Comparison of ENCODE assay signal across 8 cellular contexts in the genomic region with DNA sequence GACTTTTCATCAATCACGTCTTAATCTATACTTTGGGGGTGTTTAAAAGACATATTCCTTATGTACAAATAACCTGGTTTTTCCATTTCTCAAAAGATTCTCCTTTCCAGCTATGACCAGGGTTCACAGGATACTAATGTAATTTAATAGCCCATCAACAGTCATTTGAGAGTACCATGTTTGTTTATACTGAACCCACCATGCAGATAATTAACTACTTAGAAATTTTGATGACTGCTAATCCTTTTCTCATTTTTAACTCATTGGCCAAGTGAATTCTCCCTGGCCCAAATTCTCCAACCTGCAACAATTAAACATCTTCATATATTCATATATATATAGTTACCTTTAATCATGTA. TPM values are rescaled to one million over a fixed set of nuclear protein-coding genes. Genes with fewer than 3 reads are reported as not detected.
DNase-seq lines count a peak whose midpoint lies in the region; ATAC-seq and TF ChIP-seq lines count a peak whose summit lies in the region.

No MANE protein-coding gene starts in this region.

- H3K27me3 Mint-ChIP-seq in activated CD4-positive, alpha-beta T cell treated with anti-CD3 and anti-CD28 coated beads, Interleukin-2, amount 10 ng/mL, durations not matched to agents 7 days and 5 days = no peaks in the 10 kb centered on the region

- CTCF ChIA-PET in activated CD4-positive, alpha-beta T cell treated with anti-CD3 and anti-CD28 coated beads, Interleukin-2, amount 10 ng/mL, durations not matched to agents 7 days and 5 days (lab: Charles Lee) = interaction anchor here (0.5 to 9.3 kb wide), 2 partner anchors 24 to 318 kb away, joined by 3 to 120 read pairs; a partner anchor contains a TSS

- H3K4me1 ChIP-seq in iPS-20b (ENCODE audit: insufficient read depth, low read length) (peaks cover 15% of the 10 kb centered on the region), stomach (peaks cover 31 to 64% (median 44%) of the 10 kb centered on the region in 4 donors)

- no peak for ATAC-seq in HG03342 (IDR thresholded peaks at IDR 0.05; ENCODE audit: unreplicated experiment)

- peak overlapping the region; percentile 98 for H3K4me3 Mint-ChIP-seq in activated CD4-positive, alpha-beta T cell treated with anti-CD3 and anti-CD28 coated beads, Interleukin-2, amount 10 ng/mL, durations not matched to agents 7 days and 5 days

- intact Hi-C loops in stomach (cut with DNase I; ENCODE audit: low total_unique reads) = no loop called here

- no peaks in the 10 kb centered on the region for H3K27me3 ChIP-seq in WERI-Rb-1 (ENCODE audit: insufficient read depth, low read depth, severe bottlenecking)
- H3K27me3 ChIP-seq in iPS-20b (ENCODE audit: insufficient read depth, low read length) = no peaks in the 10 kb centered on the region
- no peaks in the 10 kb centered on the region for H3K27me3 ChIP-seq in stomach

- H3K36me3 ChIP-seq in WERI-Rb-1 (peaks cover 5% of the 10 kb centered on the region), iPS-20b (ENCODE audit: insufficient read depth, low read depth, low read length) (peaks cover 7% of the 10 kb centered on the region; the same call in 1 of the 2 replicates), stomach (peaks cover 0 to 5% (median 2%) of the 10 kb centered on the region in 4 donors)

- H3K4me3 ChIP-seq in WERI-Rb-1 (ENCODE audit: low read depth, low read length) (no peak overlapping the region), iPS-20b (ENCODE audit: low read length) (peak overlapping the region; percentile 77), stomach (no peak overlapping the region), foreskin fibroblast (ENCODE audit: low read depth in 1 of 2, low read length in 2 of 2) (no peak overlapping the region)

- no peak overlapping the region; the same call in 1 of the 2 replicates for H3K9ac ChIP-seq in iPS-20b (ENCODE audit: low read depth, low read length)

- no peak for TF ChIP-seq EP300 in stomach (IDR thresholded peaks at IDR 0.05)

- DNase-seq in activated CD4-positive, alpha-beta T cell treated with anti-CD3 and anti-CD28 coated beads, Interleukin-2, amount 10 ng/mL, durations not matched to agents 7 days and 5 days = no peak
- no peak for DNase-seq in activated CD4-positive, alpha-beta T cell treated with anti-CD3 and anti-CD28 coated beads, Interleukin-2, amount 50 U/mL, for 4 hours
- no peak for DNase-seq in WERI-Rb-1
- DNase-seq in stomach = no peak
- DNase-seq in foreskin fibroblast = no peak
- no peak for DNase-seq in GM20000 (ENCODE audit: low spot score)

- POLR2A ChIA-PET in activated CD4-positive, alpha-beta T cell treated with anti-CD3 and anti-CD28 coated beads, Interleukin-2, amount 10 ng/mL, durations not matched to agents 7 days and 5 days (lab: Charles Lee) = interaction anchor here (2.2 kb wide), 1 partner anchor 29 kb away, joined by 13 read pairs; a partner anchor contains a TSS

- peak overlapping the region; percentile 100 for H3K27ac Mint-ChIP-seq in activated CD4-positive, alpha-beta T cell treated with anti-CD3 and anti-CD28 coated beads, Interleukin-2, amount 10 ng/mL, durations not matched to agents 7 days and 5 days

- peaks cover 7% of the 10 kb centered on the region for H3K36me3 Mint-ChIP-seq in activated CD4-positive, alpha-beta T cell treated with anti-CD3 and anti-CD28 coated beads, Interleukin-2, amount 10 ng/mL, durations not matched to agents 7 days and 5 days (ENCODE audit: low read depth)

- H3K4me1 Mint-ChIP-seq in activated CD4-positive, alpha-beta T cell treated with anti-CD3 and anti-CD28 coated beads, Interleukin-2, amount 10 ng/mL, durations not matched to agents 7 days and 5 days = peaks cover 66% of the 10 kb centered on the region

- peak overlapping the region; percentile 94 for H3K27ac ChIP-seq in WERI-Rb-1
- H3K27ac ChIP-seq in iPS-20b (ENCODE audit: low read length) = no peak overlapping the region
- H3K27ac ChIP-seq in stomach = peak overlapping the region in 4 of 5 donors; percentile 95 to 99 (median 98)

- no peak for TF ChIP-seq POLR2A in stomach (IDR thresholded peaks at IDR 0.05)

- no peaks in the 10 kb centered on the region for H3K9me3 Mint-ChIP-seq in activated CD4-positive, alpha-beta T cell treated with anti-CD3 and anti-CD28 coated beads, Interleukin-2, amount 10 ng/mL, durations not matched to agents 7 days and 5 days

- TF ChIP-seq CTCF in WERI-Rb-1 (IDR thresholded peaks at IDR 0.05; ENCODE audit: low read depth, low read length) (no peak), stomach (IDR thresholded peaks at IDR 0.05) (no peak), foreskin fibroblast (IDR thresholded peaks at IDR 0.05; ENCODE audit: low read depth, low read length) (no peak), GM20000 (IDR thresholded peaks at IDR 0.05; ENCODE audit: extremely low read depth, missing control alignments) (no peak)

- WGBS in stomach, 5 donors = 9 to 32% (median 22%) methylated on average over 1 of the region's 1 CpG

- H3K9me3 ChIP-seq in WERI-Rb-1 (ENCODE audit: severe bottlenecking) (no peaks in the 10 kb centered on the region), iPS-20b (ENCODE audit: insufficient read depth, low read depth, low read length) (no peaks in the 10 kb centered on the region), stomach (no peaks in the 10 kb centered on the region)

RNA-seq across cellular contexts. Expression of a gene that starts 28.8 kb away (rescaled TPM):
- 10 to 100 TPM; 97.4 to 98.5 TPM for total RNA-seq in activated CD4-positive, alpha-beta T cell treated with anti-CD3 and anti-CD28 coated beads, Interleukin-2, amount 10 ng/mL, durations not matched to agents 7 days and 5 days
- total RNA-seq in stomach = 100 to 1,000 TPM in 2 of 5 donors, 10 to 100 TPM in 3; 64.8 to 330 (median 93.9) TPM
- polyA plus RNA-seq in stomach = 10 to 100 TPM in 2 of 3 donors, 1 to 10 TPM in 1; 9.4 to 12.5 (median 11.9) TPM
